In the genomic region with DNA sequence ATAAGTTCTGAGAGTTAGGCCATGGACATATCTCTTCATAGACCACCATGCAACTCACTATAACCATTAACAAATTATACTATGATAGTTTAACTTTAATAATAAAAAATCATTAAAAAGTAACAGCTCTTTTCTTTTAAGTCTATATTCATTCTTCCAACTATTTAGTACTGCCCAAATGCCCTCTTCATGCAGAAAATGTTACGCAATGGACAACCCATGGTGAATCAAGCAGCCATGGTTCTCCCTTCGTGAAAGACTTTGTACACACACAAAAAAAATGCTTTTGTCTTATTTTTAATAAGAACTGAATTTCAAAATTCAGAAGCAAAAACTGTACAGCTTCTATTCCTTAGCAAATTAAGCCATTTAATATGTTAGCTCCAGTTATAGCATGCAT, we compare ENCODE assay signal across 7 cellular contexts.
"Had no signal": no experiment of that assay in that cellular context is flagged by ENCODE, and none has a peak within 500 bp of the region (broad histone marks: within the 10 kb centered on the region; RNA-seq: fewer than 3 reads in every experiment).

No MANE protein-coding gene starts in this region.

- H3K36me3 ChIP-seq: HAP-1 had no signal

- H2AFZ ChIP-seq: GM23338 had no signal

- H3K4me2 ChIP-seq: GM23338 had no signal

- FAIRE-seq: HTR-8/SVneo had no signal

- ATAC-seq: HCT116 had no signal

- H3K4me3 ChIP-seq: GM23338, HAP-1 had no signal

- DNase-seq: H7, HFFc6, KBM-7 had no signal

- H3K9me3 ChIP-seq: HAP-1 had no signal
